Comparison of ENCODE assay signal across 14 cellular contexts in genomic region chr7:22666732-22667131, GRCh38.
DNase-seq lines count a peak whose midpoint lies in the region; ATAC-seq and TF ChIP-seq lines count a peak whose summit lies in the region.
"Had no signal": no experiment of that assay in that cellular context is flagged by ENCODE, and none has a peak within 500 bp of the region (broad histone marks: within the 10 kb centered on the region; RNA-seq: fewer than 3 reads in every experiment).

No MANE protein-coding gene starts in this region.

- DNase-seq in DMS53 (lab: John Stamatoyannopoulos, UW) (peak; percentile 68), LHCN-M2 (ENCODE audit: low read depth) (peak; percentile 85), activated B cell treated with CpG ODN at 0.5 μM for 24 hours (no peak), iris pigment epithelial cell (ENCODE audit: low read depth) (peak; percentile 82), anterior cingulate cortex (lab: John Stamatoyannopoulos, UW) (no peak), trophoblast cell (no peak), mucosa of gallbladder (ENCODE audit: low spot score) (no peak)
- DNase-seq: activated CD8-positive, alpha-beta T cell treated with anti-CD3 and anti-CD28 coated beads, Interleukin-2, amount 10 ng/mL, durations not matched to agents 7 days and 5 days; stimulated activated CD4-positive, alpha-beta T cell treated with anti-CD3 and anti-CD28 coated beads, Interleukin-4, amount 100 ng/mL, for 4 hours; stomach had no signal

- H3K27me3 Mint-ChIP-seq in activated B cell treated with CpG ODN at 0.5 μM for 24 hours, result no peaks in the 10 kb centered on the region
- H3K27me3 Mint-ChIP-seq: activated naive CD4-positive, alpha-beta T cell treated with anti-CD3 and anti-CD28 coated beads, Interleukin-2, amount 50 U/mL, for 24 hours had no signal

- H3K4me3 ChIP-seq in trophoblast cell (ENCODE audit: low read depth, low read length), result no peak overlapping the region
- H3K4me3 ChIP-seq: prostate gland, stomach had no signal

- no peak overlapping the region for H3K9ac ChIP-seq in trophoblast cell (ENCODE audit: low read length)

- H4K91ac ChIP-seq in trophoblast cell (ENCODE audit: low read depth, low read length), result no peak overlapping the region

- no peaks in the 10 kb centered on the region for H3K9me3 Mint-ChIP-seq in activated B cell treated with CpG ODN at 0.5 μM for 24 hours
- H3K9me3 Mint-ChIP-seq: activated naive CD4-positive, alpha-beta T cell treated with anti-CD3 and anti-CD28 coated beads, Interleukin-2, amount 50 U/mL, for 24 hours had no signal

- no peak for TF ChIP-seq CTCF in activated B cell treated with CpG ODN at 0.5 μM for 24 hours (IDR thresholded peaks at IDR 0.05)

- peaks cover 11 to 14% of the 10 kb centered on the region in 2 experiments for H3K4me1 ChIP-seq in trophoblast cell (ENCODE audit: control insufficient read depth in 1 of 2, insufficient read depth in 2 of 2, low read length in 2 of 2)
- H3K4me1 ChIP-seq: prostate gland had no signal

- intact Hi-C loops in activated B cell treated with CpG ODN at 0.5 μM for 24 hours (cut with micrococcal nuclease), result loop anchor here (10.0 kb wide), 1 partner anchor 188 kb away; no protein-coding TSS in a partner anchor

- no peaks in the 10 kb centered on the region for H3K36me3 ChIP-seq in trophoblast cell (ENCODE audit: control insufficient read depth in 1 of 2, insufficient read depth in 2 of 2, low read length in 2 of 2)
- H3K36me3 ChIP-seq: prostate gland, stomach had no signal

- H2BK120ac ChIP-seq in trophoblast cell (ENCODE audit: insufficient read depth, low read length, poor library complexity), result no peak overlapping the region

- CTCF ChIA-PET in activated B cell treated with CpG ODN at 0.5 μM for 24 hours (lab: Charles Lee), result interaction anchor here (1.5 kb wide), 1 partner anchor 59 kb away, joined by 3 read pairs; no protein-coding TSS in a partner anchor

- POLR2A ChIA-PET in activated B cell treated with CpG ODN at 0.5 μM for 24 hours (lab: Charles Lee), result interaction anchor here (1.0 to 1.2 kb wide), 2 partner anchors 9 to 101 kb away, joined by 3 read pairs; no protein-coding TSS in a partner anchor

- no peak overlapping the region for H2BK12ac ChIP-seq in trophoblast cell (ENCODE audit: low read length)

- H2BK5ac ChIP-seq in trophoblast cell (ENCODE audit: low read depth, low read length, poor library complexity), result no peak overlapping the region

- H2AK5ac ChIP-seq in trophoblast cell (ENCODE audit: low read length), result no peak overlapping the region

- no peak overlapping the region for H2AFZ ChIP-seq in trophoblast cell (ENCODE audit: insufficient read depth, low read length, poor library complexity)

- H3K27ac ChIP-seq in trophoblast cell (ENCODE audit: low read depth, low read length), result no peak overlapping the region
- H3K27ac ChIP-seq: prostate gland, stomach had no signal

- H3K27ac Mint-ChIP-seq in activated B cell treated with CpG ODN at 0.5 μM for 24 hours, result peak overlapping the region; percentile 68
- H3K27ac Mint-ChIP-seq: activated CD8-positive, alpha-beta T cell treated with anti-CD3 and anti-CD28 coated beads, Interleukin-2, amount 10 ng/mL, durations not matched to agents 7 days and 5 days; activated naive CD4-positive, alpha-beta T cell treated with anti-CD3 and anti-CD28 coated beads, Interleukin-2, amount 50 U/mL, for 24 hours had no signal

- H4K8ac ChIP-seq in trophoblast cell (ENCODE audit: low read depth, low read length), result no peak overlapping the region

- peaks cover 25% of the 10 kb centered on the region for H3K36me3 Mint-ChIP-seq in activated B cell treated with CpG ODN at 0.5 μM for 24 hours (ENCODE audit: low read depth)
- H3K36me3 Mint-ChIP-seq: activated naive CD4-positive, alpha-beta T cell treated with anti-CD3 and anti-CD28 coated beads, Interleukin-2, amount 50 U/mL, for 24 hours had no signal

- H3K4ac ChIP-seq in trophoblast cell (ENCODE audit: low read depth, low read length), result no peak overlapping the region

- H3K23ac ChIP-seq in trophoblast cell (ENCODE audit: low read length), result no peak overlapping the region

- H3K4me1 Mint-ChIP-seq in activated B cell treated with CpG ODN at 0.5 μM for 24 hours, result peaks cover 86% of the 10 kb centered on the region

- WGBS in trophoblast cell (ENCODE audit: extremely low coverage, insufficient coverage, insufficient read length), result no CpG with 5 or more reads among the region's 1 CpG

- no peak overlapping the region for H3K4me3 Mint-ChIP-seq in activated B cell treated with CpG ODN at 0.5 μM for 24 hours
- H3K4me3 Mint-ChIP-seq: activated CD8-positive, alpha-beta T cell treated with anti-CD3 and anti-CD28 coated beads, Interleukin-2, amount 10 ng/mL, durations not matched to agents 7 days and 5 days; activated naive CD4-positive, alpha-beta T cell treated with anti-CD3 and anti-CD28 coated beads, Interleukin-2, amount 50 U/mL, for 24 hours; T-helper 1 cell treated with Interleukin-12 subunit alpha and Interleukin-12 subunit beta and Interleukin-4 antibody, amounts not matched to agents 30 μg/mL and 1 μg/mL, for 36 hours had no signal

- ATAC-seq in activated B cell treated with CpG ODN at 0.5 μM for 24 hours (ENCODE audit: low read depth) (no peak), GM19035 (IDR thresholded peaks at IDR 0.05; ENCODE audit: unreplicated experiment) (no peak)

- H3K79me1 ChIP-seq in trophoblast cell (ENCODE audit: low read length), result peaks cover 4% of the 10 kb centered on the region

- H3K9me3 ChIP-seq in trophoblast cell (ENCODE audit: insufficient read depth, low read depth, low read length), result no peaks in the 10 kb centered on the region
- H3K9me3 ChIP-seq: prostate gland, stomach had no signal

- H3K27me3 ChIP-seq in trophoblast cell (ENCODE audit: insufficient read depth, low read length), result no peaks in the 10 kb centered on the region
- H3K27me3 ChIP-seq: stomach had no signal

- no peak overlapping the region for H3K14ac ChIP-seq in trophoblast cell (ENCODE audit: low read length)

- no peak overlapping the region for H3K4me2 ChIP-seq in trophoblast cell (ENCODE audit: low read length)

- no peak overlapping the region for H3K18ac ChIP-seq in trophoblast cell (ENCODE audit: low read length)

- no peak overlapping the region for H4K12ac ChIP-seq in trophoblast cell (ENCODE audit: low read depth, low read length)

- H3K79me2 ChIP-seq in trophoblast cell (ENCODE audit: control insufficient read depth, insufficient read depth, low read length, poor library complexity), result no peaks in the 10 kb centered on the region

Comparison
In these comparisons a context has a peak if more than half of its experiments do, and no peak if none do; other contexts are left out.
1. DNase-seq: peak in DMS53 (single experiment), LHCN-M2 (single experiment) and iris pigment epithelial cell (single experiment); none in activated B cell treated with CpG ODN at 0.5 μM for 24 hours (single experiment), anterior cingulate cortex (0 of 58), trophoblast cell (0 of 2) and mucosa of gallbladder (single experiment).